30 cellular contexts compared by ENCODE assay signal in the genomic region with DNA sequence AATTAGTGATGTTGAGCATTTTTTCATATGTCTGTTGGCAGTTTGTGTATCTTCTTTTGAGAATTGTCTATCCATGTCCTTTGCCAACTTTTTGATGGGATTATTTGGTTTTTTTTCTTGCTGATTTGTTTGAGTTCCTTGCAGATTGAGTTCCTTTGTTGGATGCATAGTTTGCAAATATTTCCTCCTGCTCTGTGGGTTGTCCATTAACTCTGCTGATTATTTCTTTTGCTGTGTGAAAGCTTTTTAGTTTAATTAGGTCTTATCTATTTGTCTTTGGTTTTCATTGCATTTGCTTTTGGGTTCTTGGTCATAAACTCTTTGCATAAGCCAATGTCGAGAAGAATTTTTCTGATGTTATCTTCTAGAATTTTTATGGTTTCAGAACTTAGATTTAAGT.
"Had no signal": no experiment of that assay in that cellular context is flagged by ENCODE, and none has a peak within 500 bp of the region (broad histone marks: within the 10 kb centered on the region; RNA-seq: fewer than 3 reads in every experiment).

No MANE protein-coding gene starts in this region.

- H3K9me3 ChIP-seq: adrenal gland, body of pancreas, gastrocnemius medialis had no signal

- FAIRE-seq: colon had no signal

- H3K4me3 ChIP-seq: adrenal gland, body of pancreas, esophagus muscularis mucosa, gastrocnemius medialis had no signal

- H3K4me1 ChIP-seq: adrenal gland, foreskin keratinocyte, gastrocnemius medialis had no signal

- H3K27me3 ChIP-seq: adrenal gland, body of pancreas, esophagus muscularis mucosa, foreskin keratinocyte, gastrocnemius medialis had no signal

- H3K27me3 Mint-ChIP-seq: activated B cell treated with CpG ODN at 0.5 μM for 24 hours; activated CD8-positive, alpha-beta T cell treated with anti-CD3 and anti-CD28 coated beads for 36 hours; activated naive CD4-positive, alpha-beta T cell treated with anti-CD3 and anti-CD28 coated beads, Interleukin-2, amount 50 U/mL, for 24 hours; activated naive CD8-positive, alpha-beta T cell treated with anti-CD3 and anti-CD28 coated beads for 36 hours; activated naive CD8-positive, alpha-beta T cell treated with anti-CD3 and anti-CD28 coated beads, Interleukin-2, amount 50 U/mL, for 24 hours; effector memory CD8-positive, alpha-beta T cell had no signal

- H3K36me3 ChIP-seq: adrenal gland, esophagus muscularis mucosa, gastrocnemius medialis had no signal

- H3K36me3 Mint-ChIP-seq: activated naive CD4-positive, alpha-beta T cell treated with anti-CD3 and anti-CD28 coated beads, Interleukin-2, amount 50 U/mL, for 24 hours; activated naive CD8-positive, alpha-beta T cell treated with anti-CD3 and anti-CD28 coated beads for 36 hours had no signal

- H3K27ac ChIP-seq: adrenal gland, body of pancreas, esophagus muscularis mucosa, foreskin keratinocyte, gastrocnemius medialis had no signal

- ATAC-seq: activated CD4-positive, CD25-positive, alpha-beta regulatory T cell treated with anti-CD3 and anti-CD28 coated beads, Interleukin-2, amount 50 U/mL, for 24 hours; activated CD8-positive, alpha-beta T cell treated with anti-CD3 and anti-CD28 coated beads for 36 hours; activated naive CD8-positive, alpha-beta T cell treated with anti-CD3 and anti-CD28 coated beads, Interleukin-2, amount 50 U/mL, for 24 hours; activated T-cell treated with anti-CD3 and anti-CD28 coated beads, Interleukin-2, amount 50 U/mL, for 4 hours; body of pancreas; effector memory CD8-positive, alpha-beta T cell; foreskin keratinocyte; gastrocnemius medialis had no signal

- H3K27ac Mint-ChIP-seq: activated B cell treated with CpG ODN at 0.5 μM for 24 hours; activated CD8-positive, alpha-beta T cell treated with anti-CD3 and anti-CD28 coated beads for 36 hours; activated naive CD4-positive, alpha-beta T cell treated with anti-CD3 and anti-CD28 coated beads for 36 hours; activated naive CD4-positive, alpha-beta T cell treated with anti-CD3 and anti-CD28 coated beads, Interleukin-2, amount 50 U/mL, for 24 hours; activated naive CD8-positive, alpha-beta T cell treated with anti-CD3 and anti-CD28 coated beads for 36 hours; activated naive CD8-positive, alpha-beta T cell treated with anti-CD3 and anti-CD28 coated beads, Interleukin-2, amount 50 U/mL, for 24 hours; activated T-helper 1 cell treated with anti-CD3 and anti-CD28 coated beads, Interleukin-12 subunit alpha, Interleukin-12 subunit beta, Interleukin-2, Interleukin-4 antibody, amounts not matched to agents 30 ng/mL and 10 ng/mL and 1 ng/mL, durations not matched to agents 14 hours and 24 hours and 36 hours; activated T-helper 2 cell treated with anti-CD3 and anti-CD28 coated beads, Interferon-gamma antibody, Interleukin-2, Interleukin-4, amounts not matched to agents 10 μg/mL and 5 μg/mL and 100 μg/mL, durations not matched to agents 14 hours and 24 hours and 36 hours; effector memory CD8-positive, alpha-beta T cell had no signal

- H3K4me3 Mint-ChIP-seq: activated B cell treated with CpG ODN at 0.5 μM for 24 hours; activated CD8-positive, alpha-beta T cell treated with anti-CD3 and anti-CD28 coated beads for 36 hours; activated naive CD4-positive, alpha-beta T cell treated with anti-CD3 and anti-CD28 coated beads for 36 hours; activated naive CD4-positive, alpha-beta T cell treated with anti-CD3 and anti-CD28 coated beads, Interleukin-2, amount 50 U/mL, for 24 hours; activated naive CD8-positive, alpha-beta T cell treated with anti-CD3 and anti-CD28 coated beads for 36 hours; activated naive CD8-positive, alpha-beta T cell treated with anti-CD3 and anti-CD28 coated beads, Interleukin-2, amount 50 U/mL, for 24 hours; activated T-cell treated with anti-CD3 and anti-CD28 coated beads, Interleukin-2, amount 50 U/mL, for 4 hours; activated T-helper 1 cell treated with anti-CD3 and anti-CD28 coated beads, Interleukin-12 subunit alpha, Interleukin-12 subunit beta, Interleukin-2, Interleukin-4 antibody, amounts not matched to agents 30 ng/mL and 10 ng/mL and 1 ng/mL, durations not matched to agents 14 hours and 24 hours and 36 hours; effector memory CD8-positive, alpha-beta T cell had no signal

- H3K4me1 Mint-ChIP-seq: activated B cell treated with CpG ODN at 0.5 μM for 24 hours; activated naive CD4-positive, alpha-beta T cell treated with anti-CD3 and anti-CD28 coated beads, Interleukin-2, amount 50 U/mL, for 24 hours; activated naive CD8-positive, alpha-beta T cell treated with anti-CD3 and anti-CD28 coated beads for 36 hours; activated naive CD8-positive, alpha-beta T cell treated with anti-CD3 and anti-CD28 coated beads, Interleukin-2, amount 50 U/mL, for 24 hours had no signal

- DNase-seq: activated B cell treated with CpG ODN at 0.5 μM for 24 hours; activated CD4-positive, alpha-beta T cell treated with anti-CD3 and anti-CD28 coated beads for 48 hours; activated CD4-positive, alpha-beta T cell treated with anti-CD3 and anti-CD28 coated beads, Interleukin-2, amount 50 U/mL, for 1 hour; activated CD4-positive, alpha-beta T cell treated with anti-CD3 and anti-CD28 coated beads, Interleukin-2, amount 50 U/mL, for 48 hours; activated CD8-positive, alpha-beta memory T cell treated with anti-CD3 and anti-CD28 coated beads for 24 hours; activated CD8-positive, alpha-beta T cell treated with anti-CD3 and anti-CD28 coated beads for 36 hours; activated effector memory CD4-positive, alpha-beta T cell treated with anti-CD3 and anti-CD28 coated beads, Interleukin-2, amount 50 U/mL, for 16 hours; activated naive CD4-positive, alpha-beta T cell treated with anti-CD3 and anti-CD28 coated beads for 36 hours; activated naive CD8-positive, alpha-beta T cell treated with anti-CD3 and anti-CD28 coated beads for 36 hours; activated naive CD8-positive, alpha-beta T cell treated with anti-CD3 and anti-CD28 coated beads, Interleukin-2, amount 50 U/mL, for 24 hours; activated T-cell treated with anti-CD3 and anti-CD28 coated beads, Interleukin-2, amount 50 U/mL, for 4 hours; adrenal gland; amygdala; aorta; body of pancreas; caudate nucleus; cortex of kidney; dermis blood vessel endothelial cell; effector CD4-positive, alpha-beta T cell; effector memory CD8-positive, alpha-beta T cell; erythroblast; foreskin keratinocyte; gastrocnemius medialis; T-helper 2 cell had no signal

- H3K9me3 Mint-ChIP-seq: activated CD8-positive, alpha-beta T cell treated with anti-CD3 and anti-CD28 coated beads for 36 hours; activated naive CD4-positive, alpha-beta T cell treated with anti-CD3 and anti-CD28 coated beads for 36 hours; activated naive CD4-positive, alpha-beta T cell treated with anti-CD3 and anti-CD28 coated beads, Interleukin-2, amount 50 U/mL, for 24 hours; activated T-helper 1 cell treated with anti-CD3 and anti-CD28 coated beads, Interleukin-12 subunit alpha, Interleukin-12 subunit beta, Interleukin-2, Interleukin-4 antibody, amounts not matched to agents 30 ng/mL and 10 ng/mL and 1 ng/mL, durations not matched to agents 14 hours and 24 hours and 36 hours; activated T-helper 2 cell treated with anti-CD3 and anti-CD28 coated beads, Interferon-gamma antibody, Interleukin-2, Interleukin-4, amounts not matched to agents 10 μg/mL and 5 μg/mL and 100 μg/mL, durations not matched to agents 14 hours and 24 hours and 36 hours had no signal
